ENCODE assay signal across 8 cellular contexts in genomic region chr7:129055294-129055816, GRCh38. TPM values are rescaled to one million over a fixed set of nuclear protein-coding genes. Genes with fewer than 3 reads are reported as not detected.
DNase-seq lines count a peak whose midpoint lies in the region; ATAC-seq and TF ChIP-seq lines count a peak whose summit lies in the region.

No MANE protein-coding gene starts in this region.

- H3K9ac ChIP-seq in GM23248 (peak overlapping the region; percentile 97), neuronal stem cell (ENCODE audit: low read depth, low read length, poor library complexity) (peak overlapping the region; percentile 54)

- peaks cover 35% of the 10 kb centered on the region for H3K4me1 Mint-ChIP-seq in CD8-positive, alpha-beta T cell (ENCODE audit: low read depth)

- ATAC-seq in CD8-positive, alpha-beta T cell: peak; percentile 2

- peak overlapping the region; percentile 39 for H3K18ac ChIP-seq in neuronal stem cell (ENCODE audit: low read length)

- no peak for TF ChIP-seq CTCF in CD8-positive, alpha-beta T cell (IDR thresholded peaks at IDR 0.05)
- no peak for TF ChIP-seq CTCF in OCI-LY7 (conservative IDR thresholded peaks at IDR 0.05; ENCODE audit: low read length)
- no peak for TF ChIP-seq CTCF in epithelial cell of proximal tubule (conservative IDR thresholded peaks at IDR 0.05; ENCODE audit: low read depth, low read length)

- BruUV-seq in OCI-LY7 (replicated peaks; lab: Mats Ljungman, UMichigan): TSS peak; percentile 93

- no peaks in the 10 kb centered on the region for H4K20me1 ChIP-seq in GM23248 (ENCODE audit: insufficient read depth)
- H4K20me1 ChIP-seq in OCI-LY7 (ENCODE audit: insufficient read depth, low read length): peaks cover 16% of the 10 kb centered on the region; the same call in 1 of the 2 replicates

- H2AK5ac ChIP-seq in neuronal stem cell (ENCODE audit: low read depth, low read length): no peak overlapping the region

- 1 to 3% methylated on average over 9 of the region's 9 CpGs for WGBS in GM23248 (ENCODE audit: low coverage in 1 of 2, low lambda C conversion rate in 2 of 2, missing lambda C conversion rate in 2 of 2), 2 experiments
- WGBS in neuronal stem cell (ENCODE audit: extremely low coverage in 2 of 2, insufficient read length in 2 of 2, insufficient replicate concordance in 1 of 2), 2 donors: no CpG with 5 or more reads among the region's 9 CpGs

- no peak overlapping the region for H4K91ac ChIP-seq in neuronal stem cell (ENCODE audit: low read depth, low read length, poor library complexity)

- DNase-seq in CD8-positive, alpha-beta T cell: no peak
- DNase-seq in GM23248: no peak
- DNase-seq in OCI-LY7 (ENCODE audit: low spot score): no peak
- DNase-seq in epithelial cell of proximal tubule (ENCODE audit: low read depth): no peak
- DNase-seq in neuronal stem cell (ENCODE audit: low spot score): no peak
- DNase-seq in stimulated activated CD4-positive, alpha-beta T cell treated with anti-CD3 and anti-CD28 coated beads, Interleukin-1b, Interleukin-23, amount 100 ng/mL, for 48 hours: no peak
- DNase-seq in NCI-H748 (lab: John Stamatoyannopoulos, UW; ENCODE audit: unreplicated experiment): no peak
- DNase-seq in posterior cingulate gyrus: no peak

- H2AFZ ChIP-seq in GM23248 (peak overlapping the region; percentile 96), OCI-LY7 (ENCODE audit: low read length) (peak overlapping the region; percentile 70; the same call in 1 of the 2 replicates), neuronal stem cell (ENCODE audit: low read length) (peak overlapping the region; percentile 92)

- H3K27me3 Mint-ChIP-seq in CD8-positive, alpha-beta T cell (ENCODE audit: low read depth): peaks cover 3% of the 10 kb centered on the region

- H2BK12ac ChIP-seq in neuronal stem cell (ENCODE audit: low read length): no peak overlapping the region

- no peak overlapping the region for H3K23ac ChIP-seq in neuronal stem cell (ENCODE audit: low read depth, low read length, poor library complexity)

- H2BK15ac ChIP-seq in neuronal stem cell (ENCODE audit: low read length): no peak overlapping the region

- no peaks in the 10 kb centered on the region for H3K27me3 ChIP-seq in CD8-positive, alpha-beta T cell (ENCODE audit: insufficient read depth, low read length)
- H3K27me3 ChIP-seq in GM23248 (replicated peaks; ENCODE audit: insufficient read depth) (0 out of 2 replicates have a peak, but pooled peaks cover 3% of the 10 kb centered on the region), neuronal stem cell (ENCODE audit: control insufficient read depth in 3 of 3, insufficient read depth in 3 of 3, low read depth in 1 of 3, low read length in 3 of 3) (no peaks in the 10 kb centered on the region)

- H3K27ac Mint-ChIP-seq in CD8-positive, alpha-beta T cell: peak overlapping the region; percentile 98

- H3K27ac ChIP-seq in CD8-positive, alpha-beta T cell (ENCODE audit: low read depth, low read length): peak overlapping the region; percentile 84
- H3K27ac ChIP-seq in GM23248 (peak overlapping the region; percentile 97), OCI-LY7 (ENCODE audit: low read depth, low read length, poor library complexity, severe bottlenecking) (peak overlapping the region; percentile 88), neuronal stem cell (replicated peaks; ENCODE audit: low read length) (peak overlapping the region; percentile 60)

- H3F3A ChIP-seq in GM23248 (ENCODE audit: insufficient read depth): peaks cover 25% of the 10 kb centered on the region

- no peaks in the 10 kb centered on the region for H3K9me2 ChIP-seq in GM23248 (ENCODE audit: insufficient read depth)
- no peaks in the 10 kb centered on the region for H3K9me2 ChIP-seq in OCI-LY7 (ENCODE audit: insufficient read depth, low read length)

- peaks cover 25% of the 10 kb centered on the region for H3K36me3 Mint-ChIP-seq in CD8-positive, alpha-beta T cell

- peak overlapping the region; percentile 99 for H3K4me2 ChIP-seq in GM23248 (ENCODE audit: unreplicated experiment)
- peak overlapping the region; percentile 87 for H3K4me2 ChIP-seq in OCI-LY7 (ENCODE audit: low read length)
- peak overlapping the region; percentile 67 for H3K4me2 ChIP-seq in neuronal stem cell (ENCODE audit: insufficient read depth, low read length, poor library complexity, severe bottlenecking)

- CTCF ChIA-PET in CD8-positive, alpha-beta T cell (lab: Charles Lee): interaction anchor here (0.7 to 0.8 kb wide), 3 partner anchors 10 to 1406 kb away, joined by 3 read pairs; no protein-coding TSS in a partner anchor
- CTCF ChIA-PET in OCI-LY7 (lab: Charles Lee; ENCODE audit: unreplicated experiment): interaction anchor here (1.0 kb wide), 1 partner anchor 10 kb away, joined by 4 read pairs; no protein-coding TSS in a partner anchor

- POLR2A ChIA-PET in CD8-positive, alpha-beta T cell (lab: Charles Lee): interaction anchor here (0.6 to 1.5 kb wide), 6 partner anchors 9 to 193 kb away, joined by 3 to 8 read pairs (median 3); no protein-coding TSS in a partner anchor
- POLR2A ChIA-PET in OCI-LY7 (lab: Charles Lee): interaction anchor here (0.6 to 4.7 kb wide), 13 partner anchors 11 to 115 kb away, joined by 3 to 35 read pairs (median 5); no protein-coding TSS in a partner anchor

- in situ Hi-C loops in GM23248 (cut with MboI): no loop called here

- H3K4me1 ChIP-seq in CD8-positive, alpha-beta T cell (ENCODE audit: insufficient read depth, low read length): peaks cover 27% of the 10 kb centered on the region
- H3K4me1 ChIP-seq in GM23248 (ENCODE audit: insufficient read depth) (peaks cover 21% of the 10 kb centered on the region), OCI-LY7 (ENCODE audit: insufficient read depth, low read length, poor library complexity, severe bottlenecking) (peaks cover 33% of the 10 kb centered on the region), neuronal stem cell (ENCODE audit: control insufficient read depth in 2 of 2, insufficient read depth in 1 of 2, low read depth in 1 of 2, low read length in 2 of 2) (no peaks in the 10 kb centered on the region)

- peaks cover 40% of the 10 kb centered on the region for H3K79me2 ChIP-seq in GM23248 (ENCODE audit: insufficient read depth)
- peaks cover 42% of the 10 kb centered on the region for H3K79me2 ChIP-seq in OCI-LY7 (ENCODE audit: insufficient read depth, low read depth, low read length)

- H2BK5ac ChIP-seq in neuronal stem cell (ENCODE audit: low read length): no peak overlapping the region

- no peak overlapping the region for H3K14ac ChIP-seq in neuronal stem cell (ENCODE audit: low read length)

- peak overlapping the region; percentile 96 for H3K4me3 Mint-ChIP-seq in CD8-positive, alpha-beta T cell

- H3K4me3 ChIP-seq in CD8-positive, alpha-beta T cell (ENCODE audit: low read depth, low read length): peak overlapping the region; percentile 89
- H3K4me3 ChIP-seq in GM23248 (peak overlapping the region; percentile 97), OCI-LY7 (ENCODE audit: low read depth, low read length, poor library complexity, severe bottlenecking) (peak overlapping the region; percentile 95), epithelial cell of proximal tubule (ENCODE audit: low read depth, low read length) (peak overlapping the region; percentile 89), neuronal stem cell (ENCODE audit: low read length in 2 of 2) (peak overlapping the region; percentile 84 to 96)

- no peaks in the 10 kb centered on the region for H3K79me1 ChIP-seq in neuronal stem cell (ENCODE audit: low read depth, low read length)

- no peak overlapping the region for H2BK120ac ChIP-seq in neuronal stem cell (ENCODE audit: low read depth, low read length)

- H3K9me3 Mint-ChIP-seq in CD8-positive, alpha-beta T cell: no peaks in the 10 kb centered on the region

- H3K4ac ChIP-seq in neuronal stem cell (ENCODE audit: low read length): no peak overlapping the region

- H3K36me3 ChIP-seq in CD8-positive, alpha-beta T cell (ENCODE audit: insufficient read depth, low read length): no peaks in the 10 kb centered on the region
- H3K36me3 ChIP-seq in GM23248 (ENCODE audit: low read depth): no peaks in the 10 kb centered on the region
- peaks cover 28% of the 10 kb centered on the region for H3K36me3 ChIP-seq in OCI-LY7 (ENCODE audit: insufficient read depth, low read length)
- peaks cover 2 to 21% of the 10 kb centered on the region in 2 donors for H3K36me3 ChIP-seq in neuronal stem cell (replicated peaks in 1 of 2; ENCODE audit: control insufficient read depth in 2 of 2, insufficient read depth in 2 of 2, low read length in 2 of 2)

- no peaks in the 10 kb centered on the region for H3K9me3 ChIP-seq in CD8-positive, alpha-beta T cell (ENCODE audit: low read length)
- H3K9me3 ChIP-seq in GM23248 (ENCODE audit: low read depth) (no peaks in the 10 kb centered on the region), OCI-LY7 (ENCODE audit: low read length) (no peaks in the 10 kb centered on the region), neuronal stem cell (replicated peaks in 1 of 2; ENCODE audit: control insufficient read depth in 2 of 2, insufficient read depth in 1 of 2, low read depth in 1 of 2, low read length in 2 of 2) (no peaks in the 10 kb centered on the region)

- H4K8ac ChIP-seq in neuronal stem cell (ENCODE audit: low read depth, low read length): no peak overlapping the region

- intact Hi-C loops in CD8-positive, alpha-beta T cell (cut with DNase I, micrococcal nuclease): loop anchor here (1.0 to 10.0 kb wide), 14 partner anchors 169 to 1471 kb away; partner anchors contain the start of genes RBM28 (in 2 of the 2), AHCYL2 (in 1 of the 2), ARF5 (in 1 of the 2) and ATP6V1F (in 1 of the 2)
- intact Hi-C loops in OCI-LY7 (cut with micrococcal nuclease; ENCODE audit: unreplicated experiment) (loop anchor here (2.0 kb wide), 2 partner anchors 35 to 37 kb away; no protein-coding TSS in a partner anchor), posterior cingulate gyrus (cut with DNase I) (no loop called here)

RNA-seq across cellular contexts. Expression of gene TNPO3, which starts 0.4 kb away (rescaled TPM):
- 10 to 100 TPM; 17.0 to 17.2 TPM for total RNA-seq in CD8-positive, alpha-beta T cell
- total RNA-seq in GM23248 (2014; rRNA removed; shearing (Covaris generic)): 41.9 and 47.2 TPM in 2 replicates
- 31.6 and 34.2 TPM in 2 replicates for polyA plus RNA-seq in GM23248 (2016; fragmentation: Nextera tagmentation; extraction: Ambion mirVana)
- total RNA-seq in OCI-LY7 (2014; rRNA removed; shearing (Covaris generic)): 51.4 and 55.1 TPM in 2 replicates
- total RNA-seq in OCI-LY7 (2022): 70.6 and 71.7 TPM in 2 replicates
- total RNA-seq in epithelial cell of proximal tubule: 52.5 and 53.2 TPM in 2 replicates
- polyA plus RNA-seq in neuronal stem cell (2013, experiment 1 of 2): 44.8 TPM
- polyA plus RNA-seq in neuronal stem cell (2013, experiment 2 of 2): 46.5 TPM
